In the genomic region with DNA sequence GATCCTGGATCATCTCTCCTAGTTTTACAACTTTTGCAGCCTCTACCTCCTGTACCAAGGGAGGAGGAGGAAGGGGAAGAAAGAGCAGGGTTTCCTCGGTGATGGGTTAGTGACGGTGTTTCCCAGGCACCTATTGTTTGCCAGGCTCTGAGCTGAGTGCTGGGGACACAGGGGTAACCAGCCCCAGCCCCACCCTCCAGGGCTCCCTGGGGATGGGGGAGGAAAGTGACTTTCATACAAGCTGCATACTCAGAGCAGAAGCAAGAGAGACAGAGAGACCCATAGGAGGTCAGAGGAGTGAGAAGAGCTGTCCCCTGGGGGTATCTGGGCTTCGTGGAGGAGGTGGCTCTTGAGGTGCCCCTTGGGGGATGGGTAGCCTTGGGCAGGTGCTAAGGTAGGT, we compare ENCODE assay signal across 21 cellular contexts.
DNase-seq lines count a peak whose midpoint lies in the region; ATAC-seq and TF ChIP-seq lines count a peak whose summit lies in the region.
"Had no signal": no experiment of that assay in that cellular context is flagged by ENCODE, and none has a peak within 500 bp of the region (broad histone marks: within the 10 kb centered on the region; RNA-seq: fewer than 3 reads in every experiment).

No MANE protein-coding gene starts in this region.

- H3K4me3 Mint-ChIP-seq in glutamatergic neuron (ENCODE audit: unreplicated experiment): peak overlapping the region; percentile 49
- H3K4me3 Mint-ChIP-seq: natural killer cell treated with Interleukin-12 subunit alpha and Interleukin-12 subunit beta and Interleukin-15 and Interleukin-18, amount 100 ng/mL, for 72 hours had no signal

- no peak overlapping the region for H3K4me3 ChIP-seq in mammary epithelial cell (replicated peaks in 1 of 3; ENCODE audit: insufficient read depth in 1 of 3, low read depth in 2 of 3, low read length in 3 of 3)
- H3K4me3 ChIP-seq: gastrocnemius medialis, stomach, upper lobe of left lung had no signal

- no peaks in the 10 kb centered on the region for H3K4me1 ChIP-seq in mammary epithelial cell (ENCODE audit: insufficient read depth, low read length)
- H3K4me1 ChIP-seq: gastrocnemius medialis, upper lobe of left lung had no signal

- intact Hi-C loops in mammary epithelial cell (cut with micrococcal nuclease): no loop called here

- no peaks in the 10 kb centered on the region for H3K79me2 ChIP-seq in mammary epithelial cell (ENCODE audit: insufficient read depth, low read length)

- peaks cover 5% of the 10 kb centered on the region for H3K27me3 Mint-ChIP-seq in glutamatergic neuron (ENCODE audit: unreplicated experiment)

- no peaks in the 10 kb centered on the region for H4K20me1 ChIP-seq in mammary epithelial cell (ENCODE audit: insufficient read depth, low read length)

- dilution Hi-C loops in mammary epithelial cell (cut with HindIII; ENCODE audit: low sequenced_read_pairs): no loop called here

- H3K9ac ChIP-seq in mammary epithelial cell (ENCODE audit: insufficient read depth, low read length): no peak overlapping the region

- no peaks in the 10 kb centered on the region for H3K36me3 Mint-ChIP-seq in glutamatergic neuron (ENCODE audit: unreplicated experiment)
- H3K36me3 Mint-ChIP-seq: natural killer cell treated with Interleukin-12 subunit alpha and Interleukin-12 subunit beta and Interleukin-15 and Interleukin-18, amount 100 ng/mL, for 72 hours had no signal

- BruUV-seq in mammary epithelial cell (replicated peaks; lab: Mats Ljungman, UMichigan): no TSS peak

- POLR2A ChIA-PET in RWPE1 (lab: Yijun Ruan, JAX; ENCODE audit: low non-redundant PET): no interaction called here

- H3K36me3 ChIP-seq in mammary epithelial cell (ENCODE audit: insufficient read depth, low read length): no peaks in the 10 kb centered on the region
- H3K36me3 ChIP-seq: gastrocnemius medialis, stomach, upper lobe of left lung had no signal

- H3K4me1 Mint-ChIP-seq in glutamatergic neuron (ENCODE audit: low read depth, unreplicated experiment): peaks cover 20% of the 10 kb centered on the region

- 30% methylated on average over 3 of the region's 3 CpGs for WGBS in mammary epithelial cell (ENCODE audit: low coverage, missing lambda C conversion rate)

- H3K4me2 ChIP-seq in mammary epithelial cell (ENCODE audit: insufficient read depth, low read depth, low read length): no peak overlapping the region

- in situ Hi-C loops in mammary epithelial cell (cut with MboI; ENCODE audit: low sequenced_read_pairs in 2 of 2): no loop called here

- ATAC-seq in GM19463 (IDR thresholded peaks at IDR 0.05; ENCODE audit: unreplicated experiment) (peak; percentile 59), HG03432 (IDR thresholded peaks at IDR 0.05; ENCODE audit: unreplicated experiment) (peak; percentile 69), HG03439 (IDR thresholded peaks at IDR 0.05; ENCODE audit: unreplicated experiment) (no peak)
- ATAC-seq: gastrocnemius medialis, Right ventricle myocardium inferior had no signal

- H3K27me3 ChIP-seq in mammary epithelial cell (ENCODE audit: insufficient read depth, low read length): no peaks in the 10 kb centered on the region
- H3K27me3 ChIP-seq: upper lobe of left lung had no signal

- no peak overlapping the region for H3K27ac ChIP-seq in mammary epithelial cell (ENCODE audit: insufficient read depth, low read depth, low read length)
- H3K27ac ChIP-seq in RWPE1: no peak overlapping the region
- H3K27ac ChIP-seq: 22Rv1, gastrocnemius medialis, stomach, upper lobe of left lung had no signal

- CTCF ChIA-PET in mammary epithelial cell (lab: Charles Lee; ENCODE audit: low non-redundant PET): no interaction called here
- CTCF ChIA-PET in RWPE1 (lab: Yijun Ruan, JAX): interaction anchor here (0.5 to 1.1 kb wide), 4 partner anchors 19 to 238 kb away, joined by 3 to 4 read pairs (median 4); no protein-coding TSS in a partner anchor

- peaks cover 8% of the 10 kb centered on the region for H3K9me3 Mint-ChIP-seq in glutamatergic neuron (ENCODE audit: unreplicated experiment)
- H3K9me3 Mint-ChIP-seq: natural killer cell treated with Interleukin-12 subunit alpha and Interleukin-12 subunit beta and Interleukin-15 and Interleukin-18, amount 100 ng/mL, for 72 hours had no signal

- no peak for TF ChIP-seq CTCF in glutamatergic neuron (IDR thresholded peaks at IDR 0.05; ENCODE audit: partially characterized antibody, unreplicated experiment)
- TF ChIP-seq CTCF in mammary epithelial cell (conservative IDR thresholded peaks at IDR 0.05 in 1 of 2, IDR thresholded peaks at IDR 0.05 in 1 of 2; ENCODE audit: extremely low read depth in 1 of 2, insufficient read depth in 1 of 2, low read depth in 1 of 2, low read length in 2 of 2): no peak
- no peak for TF ChIP-seq CTCF in RWPE1 (conservative IDR thresholded peaks at IDR 0.05; ENCODE audit: low read depth)

- DNase-seq in DMS 273 (lab: John Stamatoyannopoulos, UW; ENCODE audit: unreplicated experiment) (peak; percentile 19), DMS 273 treated with DMSO at 0.1 percent for 48 hours (lab: John Stamatoyannopoulos, UW) (no peak), glutamatergic neuron (no peak), mammary epithelial cell (no peak), RWPE1 (ENCODE audit: low spot score) (no peak)
- DNase-seq: activated CD4-positive, alpha-beta T cell treated with anti-CD3 and anti-CD28 coated beads for 48 hours; activated gamma-delta T cell; AML-193; amygdala; gastrocnemius medialis; mesenchymal stem cell; NCI-H187; NCI-H510A treated with DMSO at 0.1 percent for 48 hours; stomach; upper lobe of left lung had no signal

- H3K27ac Mint-ChIP-seq in glutamatergic neuron (ENCODE audit: unreplicated experiment): no peak overlapping the region
- H3K27ac Mint-ChIP-seq: natural killer cell treated with Interleukin-12 subunit alpha and Interleukin-12 subunit beta and Interleukin-15 and Interleukin-18, amount 100 ng/mL, for 72 hours had no signal

- no peaks in the 10 kb centered on the region for H3K9me3 ChIP-seq in mammary epithelial cell (replicated peaks; ENCODE audit: insufficient read depth, low read length)
- H3K9me3 ChIP-seq: gastrocnemius medialis, stomach, upper lobe of left lung had no signal

- no peak overlapping the region for H2AFZ ChIP-seq in mammary epithelial cell (ENCODE audit: low read depth, low read length)
